ENCODE assay signal across 35 cellular contexts in the genomic region with DNA sequence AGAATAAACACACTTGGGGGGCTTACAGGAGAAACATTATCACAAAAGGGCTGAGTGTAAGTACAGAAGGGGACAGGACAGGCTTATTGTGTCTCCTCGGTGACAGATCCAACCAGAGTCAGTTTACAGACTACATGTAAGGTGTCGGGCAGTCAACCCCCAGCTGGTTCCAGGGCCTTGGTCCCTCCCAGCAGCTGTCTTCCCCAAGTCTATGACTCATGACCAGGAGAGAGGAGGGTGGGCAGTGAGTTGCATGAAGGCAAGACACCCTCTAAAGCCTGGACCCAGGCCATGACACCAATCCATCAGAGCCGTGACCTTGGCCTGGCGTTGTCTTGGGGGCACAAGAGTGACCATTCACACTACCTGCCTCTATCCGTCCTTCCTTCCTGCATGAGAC.
"Had no signal": no experiment of that assay in that cellular context is flagged by ENCODE, and none has a peak within 500 bp of the region (broad histone marks: within the 10 kb centered on the region; RNA-seq: fewer than 3 reads in every experiment).

No MANE protein-coding gene starts in this region.

- H3K9ac ChIP-seq: KMS-11, SK-N-SH had no signal

- H3K27ac ChIP-seq: ascending aorta, body of pancreas, breast epithelium, KMS-11, PC-9, SJSA1 had no signal

- H3K9me3 ChIP-seq: ascending aorta, body of pancreas, breast epithelium, SJSA1, SK-N-SH had no signal

- FAIRE-seq: RCC 7860, TTC549 had no signal

- ATAC-seq: activated CD4-positive, alpha-beta T cell treated with anti-CD3 and anti-CD28 coated beads for 36 hours; activated CD4-positive, CD25-positive, alpha-beta regulatory T cell treated with anti-CD3 and anti-CD28 coated beads, Interleukin-2, amount 50 U/mL, for 24 hours; activated CD8-positive, alpha-beta T cell treated with anti-CD3 and anti-CD28 coated beads, Interleukin-2, amount 10 ng/mL, durations not matched to agents 7 days and 5 days; body of pancreas; WTC11 had no signal

- H3K4me3 ChIP-seq: ascending aorta, body of pancreas, breast epithelium, PC-9, SJSA1 had no signal

- H2AFZ ChIP-seq: PC-9 had no signal

- H3K36me3 ChIP-seq: ascending aorta, breast epithelium, SJSA1 had no signal

- H3K27me3 ChIP-seq: ascending aorta, body of pancreas, SJSA1 had no signal

- H3K4me1 ChIP-seq: ascending aorta, body of pancreas, breast epithelium, SJSA1 had no signal

- DNase-seq: activated CD4-positive, alpha-beta T cell treated with anti-CD3 and anti-CD28 coated beads for 36 hours; activated CD4-positive, alpha-beta T cell treated with anti-CD3 and anti-CD28 coated beads, Interleukin-2, amount 10 ng/mL, durations not matched to agents 7 days and 5 days; activated CD4-positive, alpha-beta T cell treated with anti-CD3 and anti-CD28 coated beads, Interleukin-2, amount 50 U/mL, for 48 hours; activated gamma-delta T cell; activated naive CD4-positive, alpha-beta T cell treated with Interleukin-2 at 50 U/mL for 16 hours; activated naive CD8-positive, alpha-beta T cell treated with anti-CD3 and anti-CD28 coated beads, Interleukin-2, amount 10 ng/mL, durations not matched to agents 7 days and 5 days; activated T-cell treated with anti-CD3 and anti-CD28 coated beads, Interleukin-2, amount 50 U/mL, for 24 hours; amygdala; body of pancreas; caudate nucleus; cerebellar nuclear complex; MM.1S; MV-4-11; NCI-H1092; NCI-H1417; NCI-H146; NCI-H187; NCI-H2029 treated with DMSO at 0.1 percent for 48 hours; NCI-H2107; NCI-H2171; NCI-H510A; NCI-H748 treated with DMSO at 0.1 percent for 48 hours; NK-92 treated with Interleukin-12 subunit alpha and Interleukin-12 subunit beta, amount 100 ng/mL, for 24 hours; PC-9; SHP77; SK-N-SH had no signal

- H3K4me2 ChIP-seq: KMS-11, PC-9, SK-N-SH had no signal
